24 cellular contexts compared by ENCODE assay signal in genomic region chr3:108381531-108381930, GRCh38.
"Had no signal": no experiment of that assay in that cellular context is flagged by ENCODE, and none has a peak within 500 bp of the region (broad histone marks: within the 10 kb centered on the region; RNA-seq: fewer than 3 reads in every experiment).

No MANE protein-coding gene starts in this region.

- H3K4me1 ChIP-seq: left ventricle myocardium inferior, psoas muscle, upper lobe of left lung had no signal

- H3K36me3 ChIP-seq: brain microvascular endothelial cell, left ventricle myocardium inferior, ovary, upper lobe of left lung had no signal

- H3K27me3 Mint-ChIP-seq: activated CD4-positive, alpha-beta T cell treated with anti-CD3 and anti-CD28 coated beads, Interleukin-2, amount 10 ng/mL, durations not matched to agents 24 days and 14 days; activated CD8-positive, alpha-beta T cell treated with anti-CD3 and anti-CD28 coated beads for 36 hours; activated naive CD4-positive, alpha-beta T cell treated with anti-CD3 and anti-CD28 coated beads, Interleukin-2, amount 50 U/mL, for 24 hours; dendritic cell treated with granulocyte-macrophage colony-stimulating factor and Interleukin-4, amounts not matched to agents 40 ng/mL and 50 ng/mL, for 4 days had no signal

- H3K27ac Mint-ChIP-seq: activated CD4-positive, alpha-beta T cell treated with anti-CD3 and anti-CD28 coated beads, Interleukin-2, amount 10 ng/mL, durations not matched to agents 24 days and 14 days; activated CD8-positive, alpha-beta T cell treated with anti-CD3 and anti-CD28 coated beads for 36 hours; activated naive CD4-positive, alpha-beta T cell treated with anti-CD3 and anti-CD28 coated beads, Interleukin-2, amount 50 U/mL, for 24 hours; activated T-helper 1 cell treated with anti-CD3 and anti-CD28 coated beads, Interleukin-12 subunit alpha, Interleukin-12 subunit beta, Interleukin-2, Interleukin-4 antibody, amounts not matched to agents 30 ng/mL and 10 ng/mL and 1 ng/mL, durations not matched to agents 14 hours and 24 hours and 36 hours; dendritic cell treated with granulocyte-macrophage colony-stimulating factor and Interleukin-4, amounts not matched to agents 40 ng/mL and 50 ng/mL, for 4 days; immature natural killer cell; mesothelial cell of epicardium; natural killer cell had no signal

- H3K4me3 Mint-ChIP-seq: activated CD4-positive, alpha-beta T cell treated with anti-CD3 and anti-CD28 coated beads, Interleukin-2, amount 10 ng/mL, durations not matched to agents 24 days and 14 days; activated CD8-positive, alpha-beta T cell treated with anti-CD3 and anti-CD28 coated beads for 36 hours; activated naive CD4-positive, alpha-beta T cell treated with anti-CD3 and anti-CD28 coated beads, Interleukin-2, amount 50 U/mL, for 24 hours; activated T-helper 1 cell treated with anti-CD3 and anti-CD28 coated beads, Interleukin-12 subunit alpha, Interleukin-12 subunit beta, Interleukin-2, Interleukin-4 antibody, amounts not matched to agents 30 ng/mL and 10 ng/mL and 1 ng/mL, durations not matched to agents 14 hours and 24 hours and 36 hours; dendritic cell treated with granulocyte-macrophage colony-stimulating factor and Interleukin-4, amounts not matched to agents 40 ng/mL and 50 ng/mL, for 4 days; immature natural killer cell; mesothelial cell of epicardium; natural killer cell had no signal

- H3K9me3 Mint-ChIP-seq: activated CD8-positive, alpha-beta T cell treated with anti-CD3 and anti-CD28 coated beads for 36 hours; activated naive CD4-positive, alpha-beta T cell treated with anti-CD3 and anti-CD28 coated beads, Interleukin-2, amount 50 U/mL, for 24 hours; dendritic cell treated with granulocyte-macrophage colony-stimulating factor and Interleukin-4, amounts not matched to agents 40 ng/mL and 50 ng/mL, for 4 days; immature natural killer cell; mesothelial cell of epicardium had no signal

- ATAC-seq: activated CD8-positive, alpha-beta T cell treated with anti-CD3 and anti-CD28 coated beads for 36 hours; natural killer cell; psoas muscle; right cardiac atrium; stimulated activated naive CD8-positive, alpha-beta T cell treated with anti-CD3 and anti-CD28 coated beads, Interleukin-15, Interleukin-2, amounts not matched to agents 100 U/mL and 50 U/mL, for 24 hours had no signal

- H3K9me3 ChIP-seq: left ventricle myocardium inferior, ovary, psoas muscle, upper lobe of left lung had no signal

- DNase-seq: activated CD4-positive, alpha-beta T cell treated with anti-CD3 and anti-CD28 coated beads, Interleukin-2, amount 10 ng/mL, durations not matched to agents 24 days and 14 days; activated CD8-positive, alpha-beta T cell treated with anti-CD3 and anti-CD28 coated beads for 36 hours; activated gamma-delta T cell treated with Interleukin-2 at 50 U/mL for 16 hours; aorta; brain microvascular endothelial cell; effector CD4-positive, alpha-beta T cell; erythroblast; foreskin fibroblast; immature natural killer cell; kidney glomerular epithelial cell; left ventricle myocardium inferior; natural killer cell; ovary; psoas muscle; right cardiac atrium; stimulated activated CD4-positive, alpha-beta T cell treated with anti-CD3 and anti-CD28 coated beads, Interleukin-12 subunit alpha, Interleukin-12 subunit beta, amount 100 ng/mL, for 4 hours; stimulated activated CD4-positive, alpha-beta T cell treated with anti-CD3 and anti-CD28 coated beads, Interleukin-4, amount 100 ng/mL, for 4 hours; stimulated activated naive CD8-positive, alpha-beta T cell treated with anti-CD3 and anti-CD28 coated beads, Interleukin-15, Interleukin-2, amounts not matched to agents 100 U/mL and 50 U/mL, for 24 hours; T-helper 9 cell; upper lobe of left lung had no signal

- H3K36me3 Mint-ChIP-seq: activated naive CD4-positive, alpha-beta T cell treated with anti-CD3 and anti-CD28 coated beads, Interleukin-2, amount 50 U/mL, for 24 hours; immature natural killer cell; mesothelial cell of epicardium; natural killer cell had no signal

- H3K4me1 Mint-ChIP-seq: activated naive CD4-positive, alpha-beta T cell treated with anti-CD3 and anti-CD28 coated beads, Interleukin-2, amount 50 U/mL, for 24 hours; immature natural killer cell; natural killer cell had no signal

- H3K4me3 ChIP-seq: left ventricle myocardium inferior, ovary, psoas muscle, upper lobe of left lung had no signal

- H3K27ac ChIP-seq: brain microvascular endothelial cell, left ventricle myocardium inferior, ovary, psoas muscle, upper lobe of left lung had no signal
